Comparison of ENCODE assay signal across 25 cellular contexts in the genomic region with DNA sequence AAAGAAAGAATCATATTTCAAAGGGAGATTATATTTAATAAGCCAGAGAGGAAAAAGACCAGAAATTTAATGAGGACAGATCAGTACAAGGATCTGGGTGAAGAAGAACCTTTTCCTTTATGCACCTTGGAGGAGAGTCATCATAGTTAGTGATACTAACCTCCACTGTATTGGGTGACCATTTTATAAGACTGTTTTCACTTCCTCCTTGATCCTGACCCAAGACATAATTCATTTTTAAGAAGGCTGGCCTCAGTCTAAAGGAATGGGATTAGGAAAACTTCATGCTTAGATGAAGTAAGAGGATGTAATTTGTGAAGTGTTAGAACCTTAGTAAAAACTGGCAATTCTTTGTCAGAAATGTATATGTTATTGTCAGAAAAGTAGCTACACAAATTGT.
A peak's percentile ranks its signal among the peaks of the same experiment; 100 is the strongest.
DNase-seq lines count a peak whose midpoint lies in the region; ATAC-seq, FAIRE-seq and TF ChIP-seq lines count a peak whose summit lies in the region.
"Had no signal": no experiment of that assay in that cellular context is flagged by ENCODE, and none has a peak within 500 bp of the region (broad histone marks: within the 10 kb centered on the region; RNA-seq: fewer than 3 reads in every experiment).

No MANE protein-coding gene starts in this region.

- TF ChIP-seq CTCF in WTC11 (IDR thresholded peaks at IDR 0.05) (no peak), mesothelial cell of epicardium (IDR thresholded peaks at IDR 0.05; ENCODE audit: unreplicated experiment) (no peak), glutamatergic neuron (IDR thresholded peaks at IDR 0.05; ENCODE audit: partially characterized antibody, unreplicated experiment) (no peak)

- H3K9me3 Mint-ChIP-seq in WTC11 = no peaks in the 10 kb centered on the region
- no peaks in the 10 kb centered on the region for H3K9me3 Mint-ChIP-seq in mesothelial cell of epicardium
- H3K9me3 Mint-ChIP-seq in glutamatergic neuron (ENCODE audit: unreplicated experiment) = no peaks in the 10 kb centered on the region
- H3K9me3 Mint-ChIP-seq: CD4-positive, alpha-beta memory T cell; GM23338; IgD-negative memory B cell had no signal

- no peak overlapping the region for H3K27ac ChIP-seq in aorta (ENCODE audit: low read depth in 1 of 2, low read length in 2 of 2)
- H3K27ac ChIP-seq: BLaER1 treated with 17β-estradiol and CSF1 and Interleukin-3, amounts not matched to agents 10 nM and 100 nM; Peyer's patch; SJCRH30 had no signal

- CTCF ChIA-PET in WTC11 (lab: Charles Lee) = no interaction called here

- no peak overlapping the region for H3K4me3 ChIP-seq in aorta (ENCODE audit: low read length in 2 of 2)
- H3K4me3 ChIP-seq: BLaER1 treated with 17β-estradiol and CSF1 and Interleukin-3, amounts not matched to agents 10 nM and 100 nM; GM23338; HAP-1; Peyer's patch; SJCRH30 had no signal

- H3K27me3 Mint-ChIP-seq in WTC11 (ENCODE audit: low read depth) (no peaks in the 10 kb centered on the region), mesothelial cell of epicardium (ENCODE audit: low read depth) (no peaks in the 10 kb centered on the region), glutamatergic neuron (ENCODE audit: unreplicated experiment) (no peaks in the 10 kb centered on the region)
- H3K27me3 Mint-ChIP-seq: CD4-positive, alpha-beta memory T cell; IgD-negative memory B cell had no signal

- POLR2A ChIA-PET in WTC11 (lab: Charles Lee) = no interaction called here

- intact Hi-C loops in aorta (cut with DNase I) = no loop called here

- no peak for DNase-seq in GM19239 (ENCODE audit: insufficient read length, low spot score)
- no peak for DNase-seq in WTC11 (ENCODE audit: low spot score)
- no peak for DNase-seq in mesothelial cell of epicardium (ENCODE audit: low spot score in 2 of 2, unreplicated experiment in 2 of 2)
- DNase-seq in aorta = no peak
- no peak for DNase-seq in glutamatergic neuron
- DNase-seq in HPDE6-E6E7 (ENCODE audit: extremely low spot score) = no peak
- DNase-seq: ACHN; Caco-2; CD4-positive, alpha-beta memory T cell; DMS 273 treated with DMSO at 0.1 percent for 48 hours; DMS79 treated with DMSO at 0.1 percent for 48 hours; Karpas-422; MV-4-11; NCI-H1105 treated with DMSO at 0.1 percent for 48 hours; NCI-H1694; NCI-H2081; NCI-H2171 treated with DMSO at 0.1 percent for 48 hours; NCI-H526; Peyer's patch; SJCRH30 had no signal

- H3K36me3 ChIP-seq in aorta (ENCODE audit: control insufficient read depth in 1 of 2, insufficient read depth in 2 of 2, low read length in 1 of 2) = no peaks in the 10 kb centered on the region
- H3K36me3 ChIP-seq: BLaER1 treated with 17β-estradiol and CSF1 and Interleukin-3, amounts not matched to agents 10 nM and 100 nM; HAP-1; Peyer's patch; SJCRH30 had no signal

- no peaks in the 10 kb centered on the region for H3K27me3 ChIP-seq in aorta (ENCODE audit: control insufficient read depth in 1 of 2, insufficient read depth in 2 of 2, low read length in 1 of 2)
- H3K27me3 ChIP-seq: BLaER1 treated with 17β-estradiol and CSF1 and Interleukin-3, amounts not matched to agents 10 nM and 100 nM; Peyer's patch; SJCRH30 had no signal

- H3K4me1 Mint-ChIP-seq in WTC11 (peaks cover 11% of the 10 kb centered on the region), mesothelial cell of epicardium (peaks cover 11% of the 10 kb centered on the region), glutamatergic neuron (ENCODE audit: low read depth, unreplicated experiment) (peaks cover 8% of the 10 kb centered on the region)
- H3K4me1 Mint-ChIP-seq: CD4-positive, alpha-beta memory T cell; IgD-negative memory B cell had no signal

- H3K4me3 Mint-ChIP-seq in WTC11 (no peak overlapping the region), mesothelial cell of epicardium (no peak overlapping the region), glutamatergic neuron (ENCODE audit: unreplicated experiment) (no peak overlapping the region)
- H3K4me3 Mint-ChIP-seq: CD4-positive, alpha-beta memory T cell; GM23338; IgD-negative memory B cell had no signal

- peak overlapping the region; percentile 20; the same call in 1 of the 2 replicates for H3K27ac Mint-ChIP-seq in WTC11
- peak overlapping the region; percentile 43 for H3K27ac Mint-ChIP-seq in mesothelial cell of epicardium
- no peak overlapping the region for H3K27ac Mint-ChIP-seq in glutamatergic neuron (ENCODE audit: unreplicated experiment)
- H3K27ac Mint-ChIP-seq: CD4-positive, alpha-beta memory T cell; GM23338; IgD-negative memory B cell had no signal

- no peaks in the 10 kb centered on the region for H3K4me1 ChIP-seq in aorta (ENCODE audit: control insufficient read depth in 1 of 2, insufficient read depth in 2 of 2, low read length in 2 of 2)
- H3K4me1 ChIP-seq: BLaER1 treated with 17β-estradiol and CSF1 and Interleukin-3, amounts not matched to agents 10 nM and 100 nM; Caco-2; Peyer's patch had no signal

- ATAC-seq in WTC11 (no peak), aorta (ENCODE audit: low FRiP score) (peak; percentile 36), HG03432 (IDR thresholded peaks at IDR 0.05; ENCODE audit: unreplicated experiment) (no peak)

- H3K36me3 Mint-ChIP-seq in WTC11 (no peaks in the 10 kb centered on the region), mesothelial cell of epicardium (no peaks in the 10 kb centered on the region), glutamatergic neuron (ENCODE audit: unreplicated experiment) (no peaks in the 10 kb centered on the region)
- H3K36me3 Mint-ChIP-seq: CD4-positive, alpha-beta memory T cell had no signal

- no peaks in the 10 kb centered on the region for H3K9me3 ChIP-seq in aorta (ENCODE audit: control insufficient read depth, low read length)
- H3K9me3 ChIP-seq: BLaER1 treated with 17β-estradiol and CSF1 and Interleukin-3, amounts not matched to agents 10 nM and 100 nM; Caco-2; HAP-1; Peyer's patch; SJCRH30 had no signal

- FAIRE-seq in GM19239 (lab: Jason Lieb, UNC) = peak; percentile 62

TF ChIP-seq in WTC11, 78 proteins besides CTCF, POLR2A, EP300 and RAD21:
- TF ChIP-seq, protein P1, sequence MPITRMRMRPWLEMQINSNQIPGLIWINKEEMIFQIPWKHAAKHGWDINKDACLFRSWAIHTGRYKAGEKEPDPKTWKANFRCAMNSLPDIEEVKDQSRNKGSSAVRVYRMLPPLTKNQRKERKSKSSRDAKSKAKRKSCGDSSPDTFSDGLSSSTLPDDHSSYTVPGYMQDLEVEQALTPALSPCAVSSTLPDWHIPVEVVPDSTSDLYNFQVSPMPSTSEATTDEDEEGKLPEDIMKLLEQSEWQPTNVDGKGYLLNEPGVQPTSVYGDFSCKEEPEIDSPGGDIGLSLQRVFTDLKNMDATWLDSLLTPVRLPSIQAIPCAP (CRISPR knock-in tag; IDR thresholded peaks at IDR 0.05) = no peak
- no peak for TF ChIP-seq ELF4 (CRISPR knock-in tag; IDR thresholded peaks at IDR 0.05; ENCODE audit: low read depth)
- TF ChIP-seq, protein P2, sequence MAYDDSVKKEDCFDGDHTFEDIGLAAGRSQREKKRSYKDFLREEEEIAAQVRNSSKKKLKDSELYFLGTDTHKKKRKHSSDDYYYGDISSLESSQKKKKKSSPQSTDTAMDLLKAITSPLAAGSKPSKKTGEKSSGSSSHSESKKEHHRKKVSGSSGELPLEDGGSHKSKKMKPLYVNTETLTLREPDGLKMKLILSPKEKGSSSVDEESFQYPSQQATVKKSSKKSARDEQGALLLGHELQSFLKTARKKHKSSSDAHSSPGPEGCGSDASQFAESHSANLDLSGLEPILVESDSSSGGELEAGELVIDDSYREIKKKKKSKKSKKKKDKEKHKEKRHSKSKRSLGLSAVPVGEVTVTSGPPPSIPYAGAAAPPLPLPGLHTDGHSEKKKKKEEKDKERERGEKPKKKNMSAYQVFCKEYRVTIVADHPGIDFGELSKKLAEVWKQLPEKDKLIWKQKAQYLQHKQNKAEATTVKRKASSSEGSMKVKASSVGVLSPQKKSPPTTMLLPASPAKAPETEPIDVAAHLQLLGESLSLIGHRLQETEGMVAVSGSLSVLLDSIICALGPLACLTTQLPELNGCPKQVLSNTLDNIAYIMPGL (CRISPR knock-in tag; IDR thresholded peaks at IDR 0.05) = no peak
- no peak for TF ChIP-seq RORB (CRISPR knock-in tag; IDR thresholded peaks at IDR 0.05)
- TF ChIP-seq ZNF263 (CRISPR knock-in tag; IDR thresholded peaks at IDR 0.05; ENCODE audit: low read depth) = no peak
- no peak for TF ChIP-seq MLX (CRISPR knock-in tag; IDR thresholded peaks at IDR 0.05)
- no peak for TF ChIP-seq JAZF1 (CRISPR knock-in tag; IDR thresholded peaks at IDR 0.05)
- no peak for TF ChIP-seq RELA (CRISPR knock-in tag; IDR thresholded peaks at IDR 0.05; ENCODE audit: borderline replicate concordance)
